8 cellular contexts compared by ENCODE assay signal in genomic region chr19:15125232-15126067, GRCh38. TPM values are rescaled to one million over a fixed set of nuclear protein-coding genes. Genes with fewer than 3 reads are reported as not detected.
DNase-seq lines count a peak whose midpoint lies in the region; ATAC-seq and TF ChIP-seq lines count a peak whose summit lies in the region.

No MANE protein-coding gene starts in this region.

- intact Hi-C loops in CD8-positive, alpha-beta T cell (cut with DNase I, micrococcal nuclease) = loop anchor here (1.0 to 10.0 kb wide), 8 partner anchors 25 to 1949 kb away; partner anchors contain the start of genes AKAP8 (in 2 of the 2), HAUS8 (in 1 of the 2) and MYO9B (in 1 of the 2)
- intact Hi-C loops in right lobe of liver (cut with DNase I) = no loop called here

- H3K9ac ChIP-seq in duodenal mucosa (ENCODE audit: low read depth in 1 of 2, low read length in 2 of 2) = peak overlapping the region; percentile 87 to 94

- H3K27me3 Mint-ChIP-seq in CD8-positive, alpha-beta T cell (ENCODE audit: low read depth) = no peaks in the 10 kb centered on the region
- H3K27me3 Mint-ChIP-seq in activated CD4-positive, alpha-beta memory T cell treated with anti-CD3 and anti-CD28 coated beads, Interleukin-2, amount 10 ng/mL, durations not matched to agents 7 days and 5 days = peaks cover 3% of the 10 kb centered on the region

- H3K4me3 Mint-ChIP-seq in CD8-positive, alpha-beta T cell = peak overlapping the region; percentile 99
- H3K4me3 Mint-ChIP-seq in activated CD4-positive, alpha-beta memory T cell treated with anti-CD3 and anti-CD28 coated beads, Interleukin-2, amount 10 ng/mL, durations not matched to agents 7 days and 5 days = peak overlapping the region; percentile 85

- DNase-seq in CD8-positive, alpha-beta T cell = peak; percentile 94 to 98 (median 97)
- DNase-seq in HK-2 (ENCODE audit: unreplicated experiment) (peak; percentile 98), NCI-H82 treated with DMSO at 0.1 percent for 48 hours (lab: John Stamatoyannopoulos, UW; ENCODE audit: unreplicated experiment) (peak; percentile 100), right lobe of liver (peak; percentile 98 to 99 (median 98))
- peak; percentile 98 for DNase-seq in activated CD4-positive, alpha-beta memory T cell treated with anti-CD3 and anti-CD28 coated beads, Interleukin-2, amount 10 ng/mL, durations not matched to agents 7 days and 5 days
- peak; percentile 98 for DNase-seq in stimulated activated CD4-positive, alpha-beta T cell treated with anti-CD3 and anti-CD28 coated beads, Interleukin-4, amount 100 ng/mL, for 24 hours

- CTCF ChIA-PET in CD8-positive, alpha-beta T cell (lab: Charles Lee) = interaction anchor here (1.5 to 2.6 kb wide), 3 partner anchors 25 to 33 kb away, joined by 6 to 11 read pairs (median 8); no protein-coding TSS in a partner anchor
- CTCF ChIA-PET in activated CD4-positive, alpha-beta memory T cell treated with anti-CD3 and anti-CD28 coated beads, Interleukin-2, amount 10 ng/mL, durations not matched to agents 7 days and 5 days (lab: Charles Lee) = interaction anchor here (1.0 to 1.6 kb wide), 7 partner anchors 20 to 293 kb away, joined by 3 to 9 read pairs (median 4); partner anchors contain the start of gene AKAP8L

- TF ChIP-seq POLR2A in right lobe of liver (IDR thresholded peaks at IDR 0.05) = peak; percentile 51

- H3K27me3 ChIP-seq in CD8-positive, alpha-beta T cell (ENCODE audit: insufficient read depth, low read length) = no peaks in the 10 kb centered on the region
- H3K27me3 ChIP-seq in duodenal mucosa (ENCODE audit: control insufficient read depth in 1 of 2, insufficient read depth in 2 of 2, low read length in 2 of 2) (no peaks in the 10 kb centered on the region), right lobe of liver (no peaks in the 10 kb centered on the region)

- ATAC-seq in CD8-positive, alpha-beta T cell = peak; percentile 85
- peak; percentile 83 for ATAC-seq in GM19455 (IDR thresholded peaks at IDR 0.05; ENCODE audit: unreplicated experiment)
- ATAC-seq in right lobe of liver = peak; percentile 89 to 90 (median 90)

- POLR2A ChIA-PET in CD8-positive, alpha-beta T cell (lab: Charles Lee) = interaction anchor here (0.9 to 1.1 kb wide), 2 partner anchors 24 to 308 kb away, joined by 3 read pairs; no protein-coding TSS in a partner anchor
- POLR2A ChIA-PET in activated CD4-positive, alpha-beta memory T cell treated with anti-CD3 and anti-CD28 coated beads, Interleukin-2, amount 10 ng/mL, durations not matched to agents 7 days and 5 days (lab: Charles Lee) = interaction anchor here (1.0 to 3.3 kb wide), 8 partner anchors 7 to 711 kb away, joined by 3 to 15 read pairs (median 4); partner anchors contain the start of genes AKAP8 and AKAP8L

- peaks cover 47% of the 10 kb centered on the region for H3K4me1 Mint-ChIP-seq in CD8-positive, alpha-beta T cell (ENCODE audit: low read depth)
- H3K4me1 Mint-ChIP-seq in activated CD4-positive, alpha-beta memory T cell treated with anti-CD3 and anti-CD28 coated beads, Interleukin-2, amount 10 ng/mL, durations not matched to agents 7 days and 5 days = peaks cover 31% of the 10 kb centered on the region

- peak overlapping the region; percentile 91 for H3K27ac ChIP-seq in CD8-positive, alpha-beta T cell (ENCODE audit: low read depth, low read length)
- peak overlapping the region; percentile 98 for H3K27ac ChIP-seq in duodenal mucosa (ENCODE audit: low read depth, low read length)
- H3K27ac ChIP-seq in right lobe of liver = peak overlapping the region; percentile 85 to 94 (median 91)

- H3K27ac Mint-ChIP-seq in CD8-positive, alpha-beta T cell = peak overlapping the region; percentile 98
- H3K27ac Mint-ChIP-seq in activated CD4-positive, alpha-beta memory T cell treated with anti-CD3 and anti-CD28 coated beads, Interleukin-2, amount 10 ng/mL, durations not matched to agents 7 days and 5 days = peak overlapping the region; percentile 96

- 2% methylated on average over 29 of the region's 61 CpGs for WGBS in right lobe of liver (ENCODE audit: insufficient coverage, low coverage, low lambda C conversion rate, missing lambda C conversion rate)

- TF ChIP-seq CTCF in CD8-positive, alpha-beta T cell (IDR thresholded peaks at IDR 0.05) = no peak
- TF ChIP-seq CTCF in right lobe of liver (IDR thresholded peaks at IDR 0.05) = peak in 1 of 4 donors; percentile 4

- H3K4me1 ChIP-seq in CD8-positive, alpha-beta T cell (ENCODE audit: insufficient read depth, low read length) = peaks cover 34% of the 10 kb centered on the region
- peaks cover 10 to 14% of the 10 kb centered on the region in 2 donors for H3K4me1 ChIP-seq in duodenal mucosa (ENCODE audit: control insufficient read depth in 1 of 2, insufficient read depth in 2 of 2, low read length in 2 of 2)
- H3K4me1 ChIP-seq in right lobe of liver = peaks cover 0 to 17% (median 0%) of the 10 kb centered on the region in 4 donors

- H3K36me3 ChIP-seq in CD8-positive, alpha-beta T cell (ENCODE audit: insufficient read depth, low read length) = peaks cover 11% of the 10 kb centered on the region
- peaks cover 9 to 22% of the 10 kb centered on the region in 2 donors for H3K36me3 ChIP-seq in duodenal mucosa (ENCODE audit: control insufficient read depth in 1 of 2, insufficient read depth in 2 of 2, low read length in 2 of 2)
- peaks cover 0 to 18% (median 9%) of the 10 kb centered on the region in 4 donors for H3K36me3 ChIP-seq in right lobe of liver

- peak overlapping the region; percentile 98 for H3K4me3 ChIP-seq in CD8-positive, alpha-beta T cell (ENCODE audit: low read depth, low read length)
- H3K4me3 ChIP-seq in duodenal mucosa (ENCODE audit: low read depth in 1 of 2, low read length in 2 of 2) (peak overlapping the region; percentile 76 to 91), right lobe of liver (peak overlapping the region; percentile 65 to 83 (median 72))

- H3K9me3 Mint-ChIP-seq in CD8-positive, alpha-beta T cell = no peaks in the 10 kb centered on the region
- no peaks in the 10 kb centered on the region for H3K9me3 Mint-ChIP-seq in activated CD4-positive, alpha-beta memory T cell treated with anti-CD3 and anti-CD28 coated beads, Interleukin-2, amount 10 ng/mL, durations not matched to agents 7 days and 5 days

- H3K9me3 ChIP-seq in CD8-positive, alpha-beta T cell (ENCODE audit: low read length) = no peaks in the 10 kb centered on the region
- H3K9me3 ChIP-seq in duodenal mucosa (ENCODE audit: control insufficient read depth in 1 of 2, low read length in 2 of 2) (no peaks in the 10 kb centered on the region), right lobe of liver (no peaks in the 10 kb centered on the region)

- peaks cover 29% of the 10 kb centered on the region for H3K36me3 Mint-ChIP-seq in CD8-positive, alpha-beta T cell
- H3K36me3 Mint-ChIP-seq in activated CD4-positive, alpha-beta memory T cell treated with anti-CD3 and anti-CD28 coated beads, Interleukin-2, amount 10 ng/mL, durations not matched to agents 7 days and 5 days (ENCODE audit: low read depth) = peaks cover 15% of the 10 kb centered on the region

RNA-seq across cellular contexts. Expression of gene SYDE1, which starts 18.2 kb away (rescaled TPM):
- total RNA-seq in CD8-positive, alpha-beta T cell = not detected
- not detected for total RNA-seq in activated CD4-positive, alpha-beta memory T cell treated with anti-CD3 and anti-CD28 coated beads, Interleukin-2, amount 10 ng/mL, durations not matched to agents 7 days and 5 days
- total RNA-seq in right lobe of liver = 1 to 10 TPM; 2.7 to 7.4 (median 4.6) TPM

RNA-seq across cellular contexts. Expression of gene OR1I1, which starts 43.4 kb away (rescaled TPM):
- not detected for total RNA-seq in CD8-positive, alpha-beta T cell
- not detected for total RNA-seq in activated CD4-positive, alpha-beta memory T cell treated with anti-CD3 and anti-CD28 coated beads, Interleukin-2, amount 10 ng/mL, durations not matched to agents 7 days and 5 days
- not detected for total RNA-seq in right lobe of liver

Comparison
In these comparisons a context has a peak if more than half of its experiments do, and no peak if none do; other contexts are left out.
1. Peak in every context shown above with its lines: DNase-seq, ATAC-seq, H3K4me3 ChIP-seq and H3K27ac ChIP-seq.
2. intact Hi-C loops: an anchor here in CD8-positive, alpha-beta T cell (1.0 to 10.0 kb wide); none called in right lobe of liver.